Comparison of ENCODE assay signal across 9 cellular contexts in the genomic region with DNA sequence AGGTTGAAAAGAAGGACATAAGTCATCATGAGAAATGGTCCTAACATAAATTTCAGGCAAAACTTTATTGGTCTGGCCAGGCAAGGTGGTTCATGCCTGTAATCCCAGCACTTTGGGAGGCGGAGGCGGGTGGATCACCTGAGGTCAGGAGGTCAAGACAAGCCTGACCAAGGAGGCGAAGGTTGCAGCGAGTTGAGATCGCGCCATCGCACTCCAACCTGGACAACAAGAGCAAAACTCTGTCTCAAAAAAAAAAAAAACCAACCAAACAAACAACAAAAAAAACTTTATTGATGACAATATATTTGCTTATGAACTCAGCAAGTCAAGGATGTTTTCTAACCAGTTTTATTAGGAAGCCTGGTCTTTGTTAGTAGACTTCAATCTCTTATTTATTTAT.
"Had no signal": no experiment of that assay in that cellular context is flagged by ENCODE, and none has a peak within 500 bp of the region (broad histone marks: within the 10 kb centered on the region; RNA-seq: fewer than 3 reads in every experiment).

No MANE protein-coding gene starts in this region.

- H3K9me3 ChIP-seq: HAP-1 had no signal

- H3K27ac Mint-ChIP-seq: HFFc6 had no signal

- H3K4me3 Mint-ChIP-seq: HFFc6 had no signal

- H3K9me3 Mint-ChIP-seq: HFFc6 had no signal

- H3K4me3 ChIP-seq: HAP-1 had no signal

- H3K4me1 ChIP-seq: HAP-1 had no signal

- H3K4me2 ChIP-seq: KMS-11 had no signal

- ATAC-seq: HCT116 had no signal

- H3K27ac ChIP-seq: HL-60, KMS-11 had no signal

- H3K9ac ChIP-seq: KMS-11 had no signal

- H3K36me3 ChIP-seq: HAP-1 had no signal

- DNase-seq: GOT3, H7, HFFc6, IMR-90, KBM-7 had no signal
